ENCODE assay signal across 25 cellular contexts in the genomic region with DNA sequence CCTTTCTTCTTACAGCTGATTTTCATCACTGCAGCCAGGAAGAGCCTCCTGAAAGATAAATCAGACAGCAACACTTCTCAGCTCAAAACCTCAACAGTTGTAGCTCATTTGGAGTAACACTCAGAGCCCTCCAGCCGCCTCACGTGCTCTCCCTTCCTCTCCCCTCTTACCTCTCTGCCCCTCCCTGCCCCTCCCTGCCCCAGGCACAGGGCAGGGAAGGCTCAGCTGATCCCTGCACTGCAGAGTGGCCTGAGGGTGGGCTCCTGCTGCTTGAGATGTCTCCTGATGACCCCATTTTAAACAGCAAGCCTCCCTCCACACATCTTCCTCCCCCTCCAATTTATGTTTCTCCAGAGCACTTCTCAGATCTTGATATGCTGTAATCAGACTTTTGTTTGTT.
"Had no signal": no experiment of that assay in that cellular context is flagged by ENCODE, and none has a peak within 500 bp of the region (broad histone marks: within the 10 kb centered on the region; RNA-seq: fewer than 3 reads in every experiment).

No MANE protein-coding gene starts in this region.

- DNase-seq: activated CD4-positive, alpha-beta memory T cell treated with anti-CD3 and anti-CD28 coated beads, Interleukin-2, amount 10 ng/mL, durations not matched to agents 7 days and 5 days; activated CD4-positive, alpha-beta T cell treated with anti-CD3 and anti-CD28 coated beads for 1 hour; activated CD4-positive, alpha-beta T cell treated with anti-CD3 and anti-CD28 coated beads for 4 hours; activated CD4-positive, alpha-beta T cell treated with anti-CD3 and anti-CD28 coated beads, Interleukin-2, amount 10 ng/mL, durations not matched to agents 7 days and 5 days; activated CD4-positive, alpha-beta T cell treated with anti-CD3 and anti-CD28 coated beads, Interleukin-2, amount 50 U/mL, for 4 hours; activated CD8-positive, alpha-beta memory T cell treated with anti-CD3 and anti-CD28 coated beads, Interleukin-2, amount 50 U/mL, for 48 hours; activated gamma-delta T cell; activated naive CD4-positive, alpha-beta T cell; activated naive CD4-positive, alpha-beta T cell treated with anti-CD3 and anti-CD28 coated beads, Interleukin-2, amount 50 U/mL, for 16 hours; activated T-cell treated with anti-CD3 and anti-CD28 coated beads for 4 hours; activated T-cell treated with anti-CD3 and anti-CD28 coated beads, Interleukin-2, amount 50 U/mL, for 24 hours; activated T-cell treated with anti-CD3 and anti-CD28 coated beads, Interleukin-2, amount 50 U/mL, for 72 hours; amygdala; aorta; body of pancreas; caudate nucleus; cortex of kidney; effector memory CD4-positive, alpha-beta T cell; endodermal cell; foreskin fibroblast; head of caudate nucleus; T-helper 2 cell had no signal

- H3K9me3 ChIP-seq: body of pancreas had no signal

- H3K27ac ChIP-seq: body of pancreas had no signal

- ATAC-seq: activated T-cell treated with anti-CD3 and anti-CD28 coated beads, Interleukin-2, amount 50 U/mL, for 72 hours; body of pancreas had no signal

- H3K27ac Mint-ChIP-seq: activated CD4-positive, alpha-beta memory T cell treated with anti-CD3 and anti-CD28 coated beads, Interleukin-2, amount 10 ng/mL, durations not matched to agents 7 days and 5 days; activated CD4-positive, alpha-beta T cell treated with anti-CD3 and anti-CD28 coated beads, Interleukin-2, amount 10 ng/mL, durations not matched to agents 7 days and 5 days; activated naive CD8-positive, alpha-beta T cell; activated T-cell treated with anti-CD3 and anti-CD28 coated beads, Interleukin-2, amount 50 U/mL, for 24 hours; activated T-cell treated with anti-CD3 and anti-CD28 coated beads, Interleukin-2, amount 50 U/mL, for 72 hours; endodermal cell had no signal

- H3K4me1 Mint-ChIP-seq: activated CD4-positive, alpha-beta memory T cell treated with anti-CD3 and anti-CD28 coated beads, Interleukin-2, amount 10 ng/mL, durations not matched to agents 7 days and 5 days; activated CD4-positive, alpha-beta T cell treated with anti-CD3 and anti-CD28 coated beads, Interleukin-2, amount 10 ng/mL, durations not matched to agents 7 days and 5 days; endodermal cell had no signal

- H3K4me3 ChIP-seq: body of pancreas had no signal

- H3K4me3 Mint-ChIP-seq: activated CD4-positive, alpha-beta memory T cell treated with anti-CD3 and anti-CD28 coated beads, Interleukin-2, amount 10 ng/mL, durations not matched to agents 7 days and 5 days; activated CD4-positive, alpha-beta T cell treated with anti-CD3 and anti-CD28 coated beads, Interleukin-2, amount 10 ng/mL, durations not matched to agents 7 days and 5 days; activated naive CD8-positive, alpha-beta T cell; activated T-cell treated with anti-CD3 and anti-CD28 coated beads, Interleukin-2, amount 50 U/mL, for 24 hours; activated T-cell treated with anti-CD3 and anti-CD28 coated beads, Interleukin-2, amount 50 U/mL, for 72 hours; endodermal cell had no signal

- H3K27me3 ChIP-seq: body of pancreas had no signal

- H3K27me3 Mint-ChIP-seq: activated naive CD8-positive, alpha-beta T cell; activated T-cell treated with anti-CD3 and anti-CD28 coated beads, Interleukin-2, amount 50 U/mL, for 24 hours had no signal

- FAIRE-seq: colon, frontal cortex had no signal
